In genomic region chr19:15897738-15898276, GRCh38 we compare ENCODE assay signal across 26 cellular contexts. TPM values are rescaled to one million over a fixed set of nuclear protein-coding genes. Genes with fewer than 3 reads are reported as not detected.
"Had no signal": no experiment of that assay in that cellular context is flagged by ENCODE, and none has a peak within 500 bp of the region (broad histone marks: within the 10 kb centered on the region; RNA-seq: fewer than 3 reads in every experiment).

TSS of gene CYP4F2 (minus strand) at chr19:15898074. CDS start at chr19:15897611, 463 bp downstream.

- DNase-seq: activated CD4-positive, alpha-beta T cell treated with anti-CD3 and anti-CD28 coated beads, Interleukin-2, amount 50 U/mL, for 4 hours; activated CD4-positive, CD25-positive, alpha-beta regulatory T cell treated with anti-CD3 and anti-CD28 coated beads, Interleukin-2, amount 50 U/mL, for 72 hours; activated gamma-delta T cell treated with Interleukin-2 at 50 U/mL for 16 hours; activated naive CD8-positive, alpha-beta T cell treated with anti-CD3 and anti-CD28 coated beads for 36 hours; activated T-cell treated with anti-CD3 and anti-CD28 coated beads for 4 hours; amniotic stem cell; dorsolateral prefrontal cortex; foreskin melanocyte; glutamatergic neuron; hippocampal formation; left lung; mammary epithelial cell; midbrain; stimulated activated CD4-positive, alpha-beta T cell treated with anti-CD3 and anti-CD28 coated beads, Interleukin-4, amount 100 ng/mL, for 1 hour; stimulated activated naive CD8-positive, alpha-beta T cell treated with anti-CD3 and anti-CD28 coated beads, Interleukin-15, amount 100 ng/mL, for 72 hours had no signal

- H3K9me3 ChIP-seq: left lung had no signal

- FAIRE-seq: islet of Langerhans had no signal

- H3K27ac ChIP-seq: cardiac muscle cell, dorsolateral prefrontal cortex, left lung, suprapubic skin, VCaP had no signal

- H3K27me3 ChIP-seq: cardiac muscle cell had no signal

- ATAC-seq: left lung; stimulated activated naive CD8-positive, alpha-beta T cell treated with anti-CD3 and anti-CD28 coated beads, Interleukin-15, amount 100 ng/mL, for 72 hours had no signal

- H3K36me3 ChIP-seq: cardiac muscle cell, left lung, suprapubic skin had no signal

- H3K4me3 ChIP-seq: cardiac muscle cell, left lung, suprapubic skin had no signal

RNA-seq across cellular contexts. Expression of gene CYP4F2, which starts in this region (rescaled TPM):
- total RNA-seq: activated T-helper 1 cell treated with anti-CD3 and anti-CD28 coated beads, Interleukin-12 subunit alpha, Interleukin-12 subunit beta, Interleukin-2, Interleukin-4 antibody, amounts not matched to agents 30 ng/mL and 10 ng/mL and 1 ng/mL, durations not matched to agents 14 hours and 24 hours and 36 hours; cardiac muscle cell; epithelial cell of proximal tubule; left lung; omental fat pad; posterior vena cava; skeletal muscle tissue; T-helper 1 cell treated with Interleukin-12 subunit alpha and Interleukin-12 subunit beta and Interleukin-4 antibody, amounts not matched to agents 30 ng/mL and 1 ng/mL, for 36 hours had no signal
- polyA plus RNA-seq: cardiac muscle cell, neural cell had no signal
